Comparison of ENCODE assay signal across 8 cellular contexts in genomic region chr3:113947372-113948014, GRCh38. TPM values are rescaled to one million over a fixed set of nuclear protein-coding genes. Genes with fewer than 3 reads are reported as not detected.
A peak's percentile ranks its signal among the peaks of the same experiment; 100 is the strongest.
DNase-seq lines count a peak whose midpoint lies in the region; ATAC-seq, FAIRE-seq and TF ChIP-seq lines count a peak whose summit lies in the region.

A gene with protein sequence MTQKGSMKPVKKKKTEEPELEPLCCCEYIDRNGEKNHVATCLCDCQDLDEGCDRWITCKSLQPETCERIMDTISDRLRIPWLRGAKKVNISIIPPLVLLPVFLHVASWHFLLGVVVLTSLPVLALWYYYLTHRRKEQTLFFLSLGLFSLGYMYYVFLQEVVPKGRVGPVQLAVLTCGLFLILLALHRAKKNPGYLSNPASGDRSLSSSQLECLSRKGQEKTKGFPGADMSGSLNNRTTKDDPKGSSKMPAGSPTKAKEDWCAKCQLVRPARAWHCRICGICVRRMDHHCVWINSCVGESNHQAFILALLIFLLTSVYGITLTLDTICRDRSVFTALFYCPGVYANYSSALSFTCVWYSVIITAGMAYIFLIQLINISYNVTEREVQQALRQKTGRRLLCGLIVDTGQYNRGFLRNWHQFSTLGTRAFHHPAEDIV (plus strand): TSS chr3:113948013. CDS start chr3:113948803, 790 bp downstream.

- in situ Hi-C loops in GM12878 (cut with MboI): no loop called here

- H3K4me2 ChIP-seq in GM12878 (ENCODE audit: control insufficient read depth, insufficient read depth) (peak within 1 kb of the TSS; percentile 99), skeletal muscle satellite cell (ENCODE audit: low read length) (peak within 1 kb of the TSS; percentile 99)

- peak within 1 kb of the TSS; percentile 90 for H2AFZ ChIP-seq in GM12878 (ENCODE audit: control insufficient read depth, low read depth, low read length)

- intact Hi-C loops in GM12878 (cut with micrococcal nuclease; ENCODE audit: unreplicated experiment): loop anchor here (5.0 kb wide), 1 partner anchor 110 kb away; the partner anchor contains the start of genes CCDC191 and QTRT2

- TF ChIP-seq CTCF in GM12878 (IDR thresholded peaks at IDR 0.05 in 2 of 3, conservative IDR thresholded peaks at IDR 0.05 in 1 of 3; ENCODE audit: control insufficient read depth in 2 of 3, extremely low read depth in 1 of 3, insufficient read depth in 1 of 3, low read depth in 3 of 3, low read length in 3 of 3): 0 out of 6 replicates have a peak, but pooled peaks of 1 of the 3 experiments have one; percentile 5

- H3K27me3 ChIP-seq in GM12878 (replicated peaks in 1 of 2; ENCODE audit: control insufficient read depth in 2 of 2, insufficient read depth in 2 of 2, low read length in 1 of 2) (no peaks in the 10 kb centered on the region), iPS-15b (ENCODE audit: control insufficient read depth, insufficient read depth, low read length) (peaks cover 4% of the 10 kb centered on the region), skeletal muscle satellite cell (ENCODE audit: control insufficient read depth, insufficient read depth, low read length) (peaks cover 45% of the 10 kb centered on the region)

- DNase-seq in NCI-H1694 (lab: John Stamatoyannopoulos, UW) (peak; percentile 33), T-helper 9 cell (peak; percentile 65), GM12878 (ENCODE audit: low read depth, low spot score) (no peak), OCI-M2 (lab: John Stamatoyannopoulos, UW; ENCODE audit: unreplicated experiment) (no peak)

- SMC1A ChIA-PET in GM12878 (lab: Charles Lee; ENCODE audit: uncharacterized antibody, unreplicated experiment): interaction anchor here (0.6 kb wide), 1 partner anchor 213 kb away, joined by 3 read pairs; no protein-coding TSS in a partner anchor

- no peaks in the 10 kb centered on the region for H3K79me2 ChIP-seq in GM12878 (ENCODE audit: control insufficient read depth, insufficient read depth, low read length)

- no TSS peak for BruUV-seq in GM12878 (replicated peaks; lab: Mats Ljungman, UMichigan)

- H3K4me1 ChIP-seq in GM12878 (ENCODE audit: control insufficient read depth, insufficient read depth, low read length): no peaks in the 10 kb centered on the region
- peaks cover 3% of the 10 kb centered on the region for H3K4me1 ChIP-seq in iPS-15b (ENCODE audit: control insufficient read depth, insufficient read depth, low read length)
- peaks cover 11% of the 10 kb centered on the region for H3K4me1 ChIP-seq in skeletal muscle satellite cell (ENCODE audit: control insufficient read depth, insufficient read depth, low read length)

- CTCF ChIA-PET in GM12878 (lab: Yijun Ruan, JAX): no interaction called here

- TF ChIP-seq POLR2A in GM18505 (IDR thresholded peaks at IDR 0.05; ENCODE audit: borderline replicate concordance, extremely low read depth, insufficient read depth, insufficient read length) (peak; percentile 31), GM12878 (IDR thresholded peaks at IDR 0.05; ENCODE audit: low read depth, low read length) (no peak)

- H3K36me3 ChIP-seq in GM12878 (ENCODE audit: control insufficient read depth in 2 of 2, insufficient read depth in 2 of 2, low read length in 1 of 2): no peaks in the 10 kb centered on the region
- no peaks in the 10 kb centered on the region for H3K36me3 ChIP-seq in iPS-15b (ENCODE audit: control insufficient read depth, insufficient read depth, low read length)
- no peaks in the 10 kb centered on the region for H3K36me3 ChIP-seq in skeletal muscle satellite cell (ENCODE audit: insufficient read depth, low read length)

- no peak for TF ChIP-seq RAD21 in GM12878 (IDR thresholded peaks at IDR 0.05; ENCODE audit: insufficient read depth, low read depth, low read length)

- no peaks in the 10 kb centered on the region for H3K9me3 ChIP-seq in GM12878 (replicated peaks; ENCODE audit: control insufficient read depth, insufficient read depth, low read length)
- H3K9me3 ChIP-seq in iPS-15b (ENCODE audit: control insufficient read depth, insufficient read depth, low read length): no peaks in the 10 kb centered on the region
- H3K9me3 ChIP-seq in skeletal muscle satellite cell (replicated peaks; ENCODE audit: low read length): no peaks in the 10 kb centered on the region

- WGBS in GM12878 (ENCODE audit: insufficient coverage, insufficient replicate concordance, low lambda C conversion rate, missing lambda C conversion rate): 0% methylated on average over 52 of the region's 80 CpGs

- ATAC-seq in GM18505 (IDR thresholded peaks at IDR 0.05; ENCODE audit: unreplicated experiment) (peak; percentile 76), HG02884 (IDR thresholded peaks at IDR 0.05; ENCODE audit: unreplicated experiment) (peak; percentile 72), GM12878 (peak; percentile 79)

- POLR2A ChIA-PET in GM12878 (lab: Charles Lee): no interaction called here

- TF ChIP-seq EP300 in GM12878 (IDR thresholded peaks at IDR 0.05; ENCODE audit: borderline replicate concordance in 1 of 2, control insufficient read depth in 1 of 2, low read depth in 2 of 2, low read length in 2 of 2): no peak

- H3K27ac ChIP-seq in GM12878 (ENCODE audit: control insufficient read depth, insufficient read depth): no peak within 1 kb of the TSS

- H3K4me3 ChIP-seq in GM12878 (peak within 1 kb of the TSS; percentile 70), iPS-15b (ENCODE audit: low read depth, low read length) (peak within 1 kb of the TSS; percentile 66), skeletal muscle satellite cell (ENCODE audit: low read length) (peak within 1 kb of the TSS; percentile 83)

- H4K20me1 ChIP-seq in GM12878 (ENCODE audit: control insufficient read depth, insufficient read depth): no peaks in the 10 kb centered on the region

- RAD21 ChIA-PET in GM12878 (lab: Charles Lee; ENCODE audit: unreplicated experiment): no interaction called here

- H3K9ac ChIP-seq in GM12878 (ENCODE audit: control insufficient read depth, insufficient read depth, low read length) (peak within 1 kb of the TSS; percentile 46; the same call in 1 of the 2 replicates), iPS-15b (ENCODE audit: low read depth, low read length) (peak within 1 kb of the TSS; percentile 9), skeletal muscle satellite cell (ENCODE audit: low read depth, low read length) (peak within 1 kb of the TSS; percentile 70)

- peak; percentile 82 for FAIRE-seq in GM12878 (lab: Jason Lieb, UNC)

TF ChIP-seq in GM12878, 131 proteins besides CTCF, POLR2A, EP300 and RAD21 (continues in another document):
- TF ChIP-seq SRF (IDR thresholded peaks at IDR 0.05; ENCODE audit: low read depth in 2 of 2, low read length in 2 of 2) (no peak), ZBED1 (IDR thresholded peaks at IDR 0.05; ENCODE audit: borderline replicate concordance) (no peak), EGR1 (IDR thresholded peaks at IDR 0.05; ENCODE audit: borderline replicate concordance in 1 of 2, low read depth in 2 of 2, low read length in 2 of 2) (peak in 1 of 2 experiments; percentile 33; a peak in 1 of 3 replicates), SIN3A (IDR thresholded peaks at IDR 0.05; ENCODE audit: low read depth, low read length) (peak; percentile 29; the same call in 1 of the 2 replicates), BHLHE40 (IDR thresholded peaks at IDR 0.05; ENCODE audit: borderline replicate concordance in 1 of 2, low read depth in 2 of 2, low read length in 1 of 2) (peak; percentile 98 to 100), TCF3 (IDR thresholded peaks at IDR 0.05; ENCODE audit: borderline replicate concordance, insufficient read depth, low read depth, low read length) (no peak), CHD4 (IDR thresholded peaks at IDR 0.05) (no peak)
- TF ChIP-seq, protein P1, sequence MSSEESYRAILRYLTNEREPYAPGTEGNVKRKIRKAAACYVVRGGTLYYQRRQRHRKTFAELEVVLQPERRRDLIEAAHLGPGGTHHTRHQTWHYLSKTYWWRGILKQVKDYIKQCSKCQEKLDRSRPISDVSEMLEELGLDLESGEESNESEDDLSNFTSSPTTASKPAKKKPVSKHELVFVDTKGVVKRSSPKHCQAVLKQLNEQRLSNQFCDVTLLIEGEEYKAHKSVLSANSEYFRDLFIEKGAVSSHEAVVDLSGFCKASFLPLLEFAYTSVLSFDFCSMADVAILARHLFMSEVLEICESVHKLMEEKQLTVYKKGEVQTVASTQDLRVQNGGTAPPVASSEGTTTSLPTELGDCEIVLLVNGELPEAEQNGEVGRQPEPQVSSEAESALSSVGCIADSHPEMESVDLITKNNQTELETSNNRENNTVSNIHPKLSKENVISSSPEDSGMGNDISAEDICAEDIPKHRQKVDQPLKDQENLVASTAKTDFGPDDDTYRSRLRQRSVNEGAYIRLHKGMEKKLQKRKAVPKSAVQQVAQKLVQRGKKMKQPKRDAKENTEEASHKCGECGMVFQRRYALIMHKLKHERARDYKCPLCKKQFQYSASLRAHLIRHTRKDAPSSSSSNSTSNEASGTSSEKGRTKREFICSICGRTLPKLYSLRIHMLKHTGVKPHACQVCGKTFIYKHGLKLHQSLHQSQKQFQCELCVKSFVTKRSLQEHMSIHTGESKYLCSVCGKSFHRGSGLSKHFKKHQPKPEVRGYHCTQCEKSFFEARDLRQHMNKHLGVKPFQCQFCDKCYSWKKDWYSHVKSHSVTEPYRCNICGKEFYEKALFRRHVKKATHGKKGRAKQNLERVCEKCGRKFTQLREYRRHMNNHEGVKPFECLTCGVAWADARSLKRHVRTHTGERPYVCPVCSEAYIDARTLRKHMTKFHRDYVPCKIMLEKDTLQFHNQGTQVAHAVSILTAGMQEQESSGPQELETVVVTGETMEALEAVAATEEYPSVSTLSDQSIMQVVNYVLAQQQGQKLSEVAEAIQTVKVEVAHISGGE (CRISPR knock-in tag; IDR thresholded peaks at IDR 0.05): no peak

RNA-seq across cellular contexts. Expression of the gene that starts here (rescaled TPM):
- total RNA-seq in GM12878 (2013; cell fraction: nucleolus; rRNA removed): 11.9 and 13.9 TPM in 2 replicates
- total RNA-seq in GM12878 (2014; rRNA removed) (3.2 and 4.3 TPM in 2 replicates), GM12878 (2014; rRNA removed; fragmentation: Illumina TruSeq; extraction: Trizol) (3.3 and 3.5 TPM in 2 replicates), GM12878 (2021) (3.3 and 4.6 TPM in 2 replicates)
- polyA plus RNA-seq in GM12878 (2011; ENCODE audit: low read depth): 0.70 TPM
- polyA plus RNA-seq in GM12878 (2011; rRNA removed) (2.6 and 3.1 TPM in 2 replicates), GM12878 (2014; fragmentation: Illumina TruSeq; extraction: Trizol) (4.3 and 5.0 TPM in 2 replicates), GM12878 (2014; fragmentation: Nextera tagmentation; extraction: Ambion mirVana) (1 to 10 TPM in 1 of 2 experiments, under 1 TPM in 1; 0.79 to 1.0 TPM), GM12878 (2014; rRNA removed) (3.2 and 3.8 TPM in 2 replicates), GM12878 (2016; fragmentation: Nextera tagmentation; extraction: Ambion mirVana) (1 to 10 TPM in 1 of 2 experiments, under 1 TPM in 1; 0.95 to 1.4 TPM)
- polyA plus RNA-seq in GM12878 (2011; cell fraction: cytosol; rRNA removed): 1.0 TPM in 2 replicates
- polyA plus RNA-seq in GM12878 (2011; cell fraction: nucleus; rRNA removed): 5.9 and 6.7 TPM in 2 replicates
- 0.79 and 1.6 TPM in 2 replicates for polyA plus RNA-seq in GM12878 (2012)
- polyA minus RNA-seq in GM12878 (2011; rRNA and poly(A)+ RNA removed): 3.6 and 4.0 TPM in 2 replicates
- 0.94 and 1.2 TPM in 2 replicates for polyA minus RNA-seq in GM12878 (2011; cell fraction: cytosol; rRNA and poly(A)+ RNA removed)
- polyA minus RNA-seq in GM12878 (2011; cell fraction: nucleus; rRNA and poly(A)+ RNA removed): 3.2 and 4.5 TPM in 2 replicates
- 0.44 and 0.76 TPM in 2 replicates for total RNA-seq in skeletal muscle satellite cell (2012; rRNA removed)

Comparison
In these comparisons a context has a peak if more than half of its experiments do, and no peak if none do; other contexts are left out.
1. DNase-seq: peak in NCI-H1694 (single experiment) and T-helper 9 cell (single experiment); none in GM12878 (single experiment) and OCI-M2 (single experiment).
2. H3K9ac ChIP-seq: peak in every context shown above with its lines; median percentile 70 in skeletal muscle satellite cell; 46 in GM12878; 9 in iPS-15b.
3. Peak in every context shown above with its lines, with median percentiles within 50 percentile points of each other: ATAC-seq and H3K4me3 ChIP-seq.